Comparison of ENCODE assay signal across 9 cellular contexts in the genomic region with DNA sequence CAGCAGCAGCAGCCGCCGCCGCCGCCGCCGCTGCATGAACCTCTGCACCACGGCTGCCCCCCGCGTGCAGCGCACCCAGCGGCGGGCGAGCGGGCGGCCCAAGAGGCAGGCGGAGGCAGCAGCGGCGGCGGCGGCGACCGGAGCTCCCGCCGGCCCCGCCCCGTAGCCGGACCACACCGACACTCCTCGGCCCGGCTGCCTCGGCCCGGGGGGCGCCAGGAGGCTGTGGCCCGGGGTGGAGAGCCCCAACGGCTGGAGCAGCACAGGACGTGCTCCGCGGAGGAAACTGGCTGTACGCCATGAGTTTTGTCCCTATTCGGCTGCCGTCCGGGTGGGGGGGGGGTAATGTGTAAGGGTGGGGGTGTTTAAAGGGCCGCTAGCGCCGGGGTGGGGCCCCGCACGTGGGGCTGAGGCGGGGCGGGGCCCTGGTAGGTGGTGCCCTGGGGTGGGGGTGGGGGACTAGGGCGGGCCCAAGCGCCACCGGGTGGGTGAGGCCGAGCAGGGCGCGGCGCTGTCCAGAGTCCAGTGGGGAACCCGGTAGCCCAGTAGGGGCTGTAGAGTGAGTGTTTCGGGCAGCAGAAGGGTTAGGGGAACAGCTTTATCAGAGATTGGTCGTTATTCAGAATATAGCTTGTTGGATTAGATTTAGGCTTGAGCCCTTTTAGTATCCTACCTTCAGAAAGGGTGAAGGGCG. TPM values are rescaled to one million over a fixed set of nuclear protein-coding genes. Genes with fewer than 3 reads are reported as not detected.
A peak's percentile ranks its signal among the peaks of the same experiment; 100 is the strongest.
DNase-seq lines count a peak whose midpoint lies in the region; ATAC-seq and TF ChIP-seq lines count a peak whose summit lies in the region.
"Had no signal": no experiment of that assay in that cellular context is flagged by ENCODE, and none has a peak within 500 bp of the region (broad histone marks: within the 10 kb centered on the region; RNA-seq: fewer than 3 reads in every experiment).

Gene FAM78B (minus strand): TSS at position 301 of the 694 bp plus-strand sequence. CDS start 753 bp downstream, outside the sequence.

- ATAC-seq in HG02840 (IDR thresholded peaks at IDR 0.05; ENCODE audit: low FRiP score, unreplicated experiment) (peak; percentile 37), left colon (peak; percentile 95)

- intact Hi-C loops in left colon (cut with DNase I, micrococcal nuclease): no loop called here

- H3K27ac ChIP-seq in coronary artery: peak within 1 kb of the TSS in 1 of 2 donors; percentile 53
- H3K27ac ChIP-seq: C4-2B had no signal

- TF ChIP-seq CTCF in coronary artery (IDR thresholded peaks at IDR 0.05): no peak

- peak within 1 kb of the TSS; percentile 84 for H3K4me3 ChIP-seq in coronary artery

- DNase-seq in NCI-H2029 (lab: John Stamatoyannopoulos, UW) (peak; percentile 6), NCI-H2029 treated with DMSO at 0.1 percent for 48 hours (lab: John Stamatoyannopoulos, UW) (no peak), NCI-H2196 (lab: John Stamatoyannopoulos, UW; ENCODE audit: unreplicated experiment) (peak; percentile 69), coronary artery (ENCODE audit: low spot score) (peak; percentile 78), left colon (peak; percentile 80 to 82)
- peak; percentile 40 to 53 for DNase-seq in activated CD4-positive, alpha-beta T cell treated with anti-CD3 and anti-CD28 coated beads for 24 hours (ENCODE audit: low read depth in 2 of 2)
- DNase-seq in stimulated activated CD4-positive, alpha-beta T cell treated with anti-CD3 and anti-CD28 coated beads, Interleukin-2, amount 100 ng/mL, for 24 hours: peak; percentile 64

RNA-seq across cellular contexts. Expression of gene FAM78B, which starts in this region (rescaled TPM):
- 1 to 10 TPM; 1.0 to 1.8 TPM for total RNA-seq in left colon
